ENCODE assay signal across 8 cellular contexts in the genomic region with DNA sequence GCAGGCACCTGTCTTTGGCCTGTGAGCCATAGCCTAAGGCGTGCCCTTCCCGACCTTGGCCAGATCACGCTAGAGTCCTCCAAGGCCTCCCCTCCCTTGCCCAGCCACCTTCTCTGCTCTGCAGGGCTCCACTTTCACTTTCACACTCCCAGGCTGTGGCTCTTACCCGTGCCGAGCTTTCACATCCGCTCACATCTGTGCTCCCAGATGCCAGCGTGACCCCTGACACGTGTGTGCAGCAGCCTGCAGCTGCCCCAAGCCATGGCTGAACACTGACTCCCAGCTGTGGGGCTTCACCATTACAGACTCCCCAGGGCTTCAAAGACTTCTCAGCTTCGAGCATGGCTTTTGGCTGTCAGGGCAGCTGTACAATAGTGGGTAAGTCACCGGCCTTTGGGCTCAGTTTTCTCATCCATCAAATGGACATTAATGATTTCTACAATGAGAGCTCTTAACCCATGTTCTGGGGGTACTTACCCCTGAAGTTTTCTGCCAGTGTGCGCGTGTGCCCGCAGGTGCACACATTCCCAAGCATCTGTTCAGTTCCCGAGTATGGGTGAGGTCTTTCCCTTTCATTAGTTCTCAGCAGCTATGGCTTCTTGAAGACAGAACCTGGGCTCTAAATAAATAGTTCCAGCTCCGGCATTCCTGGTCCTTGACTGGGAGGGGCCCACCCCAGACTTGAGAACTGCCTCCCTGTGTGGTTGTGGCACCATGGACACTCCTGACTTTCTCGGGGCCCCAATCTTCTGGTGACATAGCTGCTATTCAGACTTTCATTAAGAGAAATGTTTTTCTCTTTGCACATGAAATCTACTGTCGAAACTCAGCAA.
A peak's percentile ranks its signal among the peaks of the same experiment; 100 is the strongest.
DNase-seq lines count a peak whose midpoint lies in the region; ATAC-seq and TF ChIP-seq lines count a peak whose summit lies in the region.

No MANE protein-coding gene starts in this region.

- peak; percentile 84 for ATAC-seq in HG03378 (IDR thresholded peaks at IDR 0.05; ENCODE audit: unreplicated experiment)

- peak; percentile 19 for TF ChIP-seq POLR2A in GM19193 (IDR thresholded peaks at IDR 0.05; ENCODE audit: extremely low read depth, insufficient read depth, insufficient read length)

- H3K27ac ChIP-seq in cingulate gyrus (ENCODE audit: low read depth, low read length) = peak overlapping the region; percentile 86

- peak; percentile 49 for DNase-seq in AG08395 (ENCODE audit: low spot score)
- DNase-seq in activated CD4-positive, CD25-positive, alpha-beta regulatory T cell treated with anti-CD3 and anti-CD28 coated beads, Interleukin-2, amount 50 U/mL, for 72 hours = peak; percentile 60
- DNase-seq in middle frontal gyrus (ENCODE audit: extremely low spot score, low spot score) = peak; percentile 43
- DNase-seq in stimulated activated CD8-positive, alpha-beta memory T cell treated with anti-CD3 and anti-CD28 coated beads, Interleukin-4, amount 100 ng/mL, for 4 hours (ENCODE audit: low read depth in 2 of 2, low spot score in 1 of 2) = peak; percentile 40 to 65
- DNase-seq in ecto neural progenitor cell (ENCODE audit: low spot score) = no peak
